ENCODE assay signal across 29 cellular contexts in the genomic region with DNA sequence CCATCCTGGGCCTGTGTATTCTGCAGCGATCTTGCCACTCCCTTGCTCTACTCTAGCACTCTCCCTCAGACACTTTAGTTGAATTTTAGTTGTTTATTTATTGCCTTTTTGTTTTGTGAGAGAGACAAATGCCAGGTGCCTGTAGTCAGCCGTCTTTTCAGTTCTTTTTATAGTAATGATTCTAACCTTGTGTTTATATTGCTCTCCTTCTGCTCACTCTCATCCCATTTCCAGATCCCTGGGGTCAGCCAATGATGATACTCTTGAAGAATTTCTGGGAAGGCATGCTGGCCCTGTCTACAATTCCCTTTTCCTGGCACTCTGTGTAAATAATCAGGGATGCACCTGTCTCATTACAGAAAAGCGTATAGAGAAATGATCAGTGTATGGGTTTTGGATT.
"Had no signal": no experiment of that assay in that cellular context is flagged by ENCODE, and none has a peak within 500 bp of the region (broad histone marks: within the 10 kb centered on the region; RNA-seq: fewer than 3 reads in every experiment).

No MANE protein-coding gene starts in this region.

- H3K27me3 ChIP-seq: ascending aorta, breast epithelium, cardiac muscle cell, dorsolateral prefrontal cortex, esophagus muscularis mucosa, foreskin keratinocyte, gastrocnemius medialis, heart right ventricle had no signal

- H3K4me1 ChIP-seq: ascending aorta, breast epithelium, foreskin keratinocyte, gastrocnemius medialis, heart right ventricle had no signal

- DNase-seq: activated CD4-positive, alpha-beta memory T cell treated with anti-CD3 and anti-CD28 coated beads for 36 hours; activated CD4-positive, alpha-beta T cell treated with anti-CD3 and anti-CD28 coated beads for 36 hours; activated CD4-positive, alpha-beta T cell treated with anti-CD3 and anti-CD28 coated beads, Interleukin-2, amount 10 ng/mL, durations not matched to agents 24 days and 14 days; activated CD4-positive, CD25-positive, alpha-beta regulatory T cell; activated CD4-positive, CD25-positive, alpha-beta regulatory T cell treated with anti-CD3 and anti-CD28 coated beads, Interleukin-2, amount 50 U/mL, for 72 hours; activated CD8-positive, alpha-beta memory T cell treated with anti-CD3 and anti-CD28 coated beads, Interleukin-2, amount 10 ng/mL, durations not matched to agents 7 days and 5 days; activated CD8-positive, alpha-beta memory T cell treated with anti-CD3 and anti-CD28 coated beads, Interleukin-2, amount 50 U/mL, for 4 hours; activated CD8-positive, alpha-beta T cell treated with anti-CD3 and anti-CD28 coated beads, Interleukin-2, amount 10 ng/mL, durations not matched to agents 7 days and 5 days; activated effector memory CD4-positive, alpha-beta T cell treated with anti-CD3 and anti-CD28 coated beads, Interleukin-2, amount 50 U/mL, for 16 hours; activated naive CD4-positive, alpha-beta T cell; activated naive CD4-positive, alpha-beta T cell treated with anti-CD3 and anti-CD28 coated beads, Interleukin-2, amount 10 ng/mL, durations not matched to agents 7 days and 5 days; activated naive CD8-positive, alpha-beta T cell treated with anti-CD3 and anti-CD28 coated beads, Interleukin-2, amount 10 ng/mL, durations not matched to agents 7 days and 5 days; activated T-cell treated with anti-CD3 and anti-CD28 coated beads, Interleukin-2, amount 50 U/mL, for 1 hour; activated T-cell treated with anti-CD3 and anti-CD28 coated beads, Interleukin-2, amount 50 U/mL, for 48 hours; dorsolateral prefrontal cortex; effector memory CD4-positive, alpha-beta T cell; endodermal cell; gastrocnemius medialis; heart right ventricle; T-helper 1 cell; T-helper 17 cell; T1000 had no signal

- H3K27ac ChIP-seq: ascending aorta, breast epithelium, cardiac muscle cell, coronary artery, dorsolateral prefrontal cortex, esophagus muscularis mucosa, foreskin keratinocyte, gastrocnemius medialis, heart right ventricle had no signal

- H3K4me3 ChIP-seq: ascending aorta, breast epithelium, cardiac muscle cell, coronary artery, dorsolateral prefrontal cortex, esophagus muscularis mucosa, gastrocnemius medialis, heart right ventricle had no signal

- ATAC-seq: activated CD4-positive, alpha-beta T cell treated with anti-CD3 and anti-CD28 coated beads for 36 hours; activated CD8-positive, alpha-beta memory T cell treated with anti-CD3 and anti-CD28 coated beads, Interleukin-2, amount 10 ng/mL, durations not matched to agents 7 days and 5 days; activated CD8-positive, alpha-beta T cell treated with anti-CD3 and anti-CD28 coated beads, Interleukin-2, amount 10 ng/mL, durations not matched to agents 7 days and 5 days; activated naive CD4-positive, alpha-beta T cell treated with anti-CD3 and anti-CD28 coated beads, Interleukin-2, amount 50 U/mL, for 72 hours; foreskin keratinocyte; gastrocnemius medialis; heart right ventricle; T-helper 17 cell had no signal

- H3K9me3 ChIP-seq: gastrocnemius medialis had no signal

- H3K36me3 ChIP-seq: ascending aorta, breast epithelium, cardiac muscle cell, esophagus muscularis mucosa, gastrocnemius medialis, heart right ventricle had no signal
